In the genomic region with DNA sequence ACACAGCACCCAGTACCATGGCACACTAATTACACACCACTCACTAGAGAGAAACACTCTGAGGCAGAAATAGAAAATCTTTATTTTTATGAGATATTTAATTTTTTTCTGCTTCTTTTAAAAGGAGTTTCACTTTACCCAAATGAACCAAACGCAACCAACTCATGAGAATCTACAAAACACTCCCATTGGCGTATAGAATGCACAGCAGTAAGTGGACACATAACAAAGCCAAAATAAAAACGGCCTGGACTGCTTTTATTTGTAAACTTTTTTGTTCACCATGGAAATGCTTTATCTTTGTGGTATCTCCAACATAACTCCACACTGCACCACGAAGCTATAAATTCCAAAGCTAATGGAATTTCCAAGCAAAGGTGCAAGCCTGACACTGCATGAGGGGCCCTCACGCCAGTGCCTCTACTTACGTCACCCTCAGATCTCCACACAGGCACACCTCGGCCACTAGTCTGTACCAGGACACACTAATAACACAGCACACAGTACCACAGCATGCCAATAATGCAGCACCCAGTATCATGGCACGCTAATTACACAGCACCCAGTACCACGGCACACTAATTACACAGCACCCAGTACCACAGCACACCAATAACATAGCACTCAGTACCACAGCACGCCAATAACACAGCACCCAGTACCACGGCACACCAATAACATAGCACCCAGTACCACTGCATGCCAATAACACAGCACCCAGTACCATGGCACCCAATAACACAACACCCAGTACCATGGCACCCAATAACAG, we compare ENCODE assay signal across 1 cellular context.
TF ChIP-seq lines count a peak whose summit lies in the region.

No MANE protein-coding gene starts in this region.

TF ChIP-seq in HEK293, 187 proteins besides CTCF, POLR2A, EP300 and RAD21:
- TF ChIP-seq, protein P1, sequence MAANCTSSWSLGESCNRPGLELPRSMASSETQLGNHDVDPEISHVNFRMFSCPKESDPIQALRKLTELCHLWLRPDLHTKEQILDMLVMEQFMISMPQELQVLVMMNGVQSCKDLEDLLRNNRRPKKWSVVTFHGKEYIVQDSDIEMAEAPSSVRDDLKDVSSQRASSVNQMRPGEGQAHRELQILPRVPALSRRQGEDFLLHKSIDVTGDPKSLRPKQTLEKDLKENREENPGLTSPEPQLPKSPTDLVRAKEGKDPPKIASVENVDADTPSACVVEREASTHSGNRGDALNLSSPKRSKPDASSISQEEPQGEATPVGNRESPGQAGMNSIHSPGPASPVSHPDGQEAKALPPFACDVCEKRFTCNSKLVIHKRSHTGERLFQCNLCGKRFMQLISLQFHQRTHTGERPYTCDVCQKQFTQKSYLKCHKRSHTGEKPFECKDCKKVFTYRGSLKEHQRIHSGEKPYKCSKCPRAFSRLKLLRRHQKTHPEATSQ (tag by site-specific recombination; IDR thresholded peaks at IDR 0.05), result peak; percentile 37; the same call in 1 of the 2 replicates
- TF ChIP-seq ZNF423 (tag by site-specific recombination; IDR thresholded peaks at IDR 0.05), result 0 out of 2 replicates have a peak, but pooled peaks have one; percentile 39
- TF ChIP-seq, protein P2, sequence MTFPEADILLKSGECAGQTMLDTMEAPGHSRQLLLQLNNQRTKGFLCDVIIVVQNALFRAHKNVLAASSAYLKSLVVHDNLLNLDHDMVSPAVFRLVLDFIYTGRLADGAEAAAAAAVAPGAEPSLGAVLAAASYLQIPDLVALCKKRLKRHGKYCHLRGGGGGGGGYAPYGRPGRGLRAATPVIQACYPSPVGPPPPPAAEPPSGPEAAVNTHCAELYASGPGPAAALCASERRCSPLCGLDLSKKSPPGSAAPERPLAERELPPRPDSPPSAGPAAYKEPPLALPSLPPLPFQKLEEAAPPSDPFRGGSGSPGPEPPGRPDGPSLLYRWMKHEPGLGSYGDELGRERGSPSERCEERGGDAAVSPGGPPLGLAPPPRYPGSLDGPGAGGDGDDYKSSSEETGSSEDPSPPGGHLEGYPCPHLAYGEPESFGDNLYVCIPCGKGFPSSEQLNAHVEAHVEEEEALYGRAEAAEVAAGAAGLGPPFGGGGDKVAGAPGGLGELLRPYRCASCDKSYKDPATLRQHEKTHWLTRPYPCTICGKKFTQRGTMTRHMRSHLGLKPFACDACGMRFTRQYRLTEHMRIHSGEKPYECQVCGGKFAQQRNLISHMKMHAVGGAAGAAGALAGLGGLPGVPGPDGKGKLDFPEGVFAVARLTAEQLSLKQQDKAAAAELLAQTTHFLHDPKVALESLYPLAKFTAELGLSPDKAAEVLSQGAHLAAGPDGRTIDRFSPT (tag by site-specific recombination; IDR thresholded peaks at IDR 0.05), result peak; percentile 79
